In the genomic region with DNA sequence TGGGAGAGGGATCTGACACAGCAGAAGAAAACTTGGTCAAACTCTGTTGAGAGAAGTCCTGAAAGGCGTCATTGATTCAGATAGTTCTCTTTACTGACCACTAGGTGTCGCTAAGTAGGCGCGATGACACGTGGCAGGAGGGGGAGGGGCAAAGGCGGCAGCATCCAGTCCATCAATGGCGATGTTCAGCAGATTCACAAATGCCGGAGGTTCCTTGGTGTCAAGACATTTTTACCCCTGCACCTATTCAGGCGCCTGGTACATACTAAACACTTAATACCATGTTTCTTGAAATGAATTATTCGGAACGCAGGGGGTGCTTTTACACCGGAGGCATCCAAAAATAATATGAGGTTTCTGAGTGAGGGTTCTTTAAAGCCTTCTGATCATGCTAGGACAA, we compare ENCODE assay signal across 1 cellular context.
TF ChIP-seq lines count a peak whose summit lies in the region.

No MANE protein-coding gene starts in this region.

TF ChIP-seq in GM12878, 131 proteins besides CTCF, POLR2A, EP300 and RAD21 (continued from another document):
- TF ChIP-seq, protein P1, sequence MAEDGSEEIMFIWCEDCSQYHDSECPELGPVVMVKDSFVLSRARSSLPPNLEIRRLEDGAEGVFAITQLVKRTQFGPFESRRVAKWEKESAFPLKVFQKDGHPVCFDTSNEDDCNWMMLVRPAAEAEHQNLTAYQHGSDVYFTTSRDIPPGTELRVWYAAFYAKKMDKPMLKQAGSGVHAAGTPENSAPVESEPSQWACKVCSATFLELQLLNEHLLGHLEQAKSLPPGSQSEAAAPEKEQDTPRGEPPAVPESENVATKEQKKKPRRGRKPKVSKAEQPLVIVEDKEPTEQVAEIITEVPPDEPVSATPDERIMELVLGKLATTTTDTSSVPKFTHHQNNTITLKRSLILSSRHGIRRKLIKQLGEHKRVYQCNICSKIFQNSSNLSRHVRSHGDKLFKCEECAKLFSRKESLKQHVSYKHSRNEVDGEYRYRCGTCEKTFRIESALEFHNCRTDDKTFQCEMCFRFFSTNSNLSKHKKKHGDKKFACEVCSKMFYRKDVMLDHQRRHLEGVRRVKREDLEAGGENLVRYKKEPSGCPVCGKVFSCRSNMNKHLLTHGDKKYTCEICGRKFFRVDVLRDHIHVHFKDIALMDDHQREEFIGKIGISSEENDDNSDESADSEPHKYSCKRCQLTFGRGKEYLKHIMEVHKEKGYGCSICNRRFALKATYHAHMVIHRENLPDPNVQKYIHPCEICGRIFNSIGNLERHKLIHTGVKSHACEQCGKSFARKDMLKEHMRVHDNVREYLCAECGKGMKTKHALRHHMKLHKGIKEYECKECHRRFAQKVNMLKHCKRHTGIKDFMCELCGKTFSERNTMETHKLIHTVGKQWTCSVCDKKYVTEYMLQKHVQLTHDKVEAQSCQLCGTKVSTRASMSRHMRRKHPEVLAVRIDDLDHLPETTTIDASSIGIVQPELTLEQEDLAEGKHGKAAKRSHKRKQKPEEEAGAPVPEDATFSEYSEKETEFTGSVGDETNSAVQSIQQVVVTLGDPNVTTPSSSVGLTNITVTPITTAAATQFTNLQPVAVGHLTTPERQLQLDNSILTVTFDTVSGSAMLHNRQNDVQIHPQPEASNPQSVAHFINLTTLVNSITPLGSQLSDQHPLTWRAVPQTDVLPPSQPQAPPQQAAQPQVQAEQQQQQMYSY (CRISPR knock-in tag; IDR thresholded peaks at IDR 0.05) = no peak
- TF ChIP-seq TCF3 (IDR thresholded peaks at IDR 0.05; ENCODE audit: borderline replicate concordance, insufficient read depth, low read depth, low read length) = 0 out of 2 replicates have a peak, but pooled peaks have one; percentile 31
- TF ChIP-seq CBX5 (IDR thresholded peaks at IDR 0.05; ENCODE audit: low read depth) = 0 out of 2 replicates have a peak, but pooled peaks have one; percentile 84
- peak in 1 of 2 experiments; percentile 47; a peak in 1 of 4 replicates for TF ChIP-seq SRF (IDR thresholded peaks at IDR 0.05; ENCODE audit: low read depth in 2 of 2, low read length in 2 of 2)
- TF ChIP-seq, protein P2, sequence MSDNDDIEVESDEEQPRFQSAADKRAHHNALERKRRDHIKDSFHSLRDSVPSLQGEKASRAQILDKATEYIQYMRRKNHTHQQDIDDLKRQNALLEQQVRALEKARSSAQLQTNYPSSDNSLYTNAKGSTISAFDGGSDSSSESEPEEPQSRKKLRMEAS (IDR thresholded peaks at IDR 0.05; ENCODE audit: low read depth, low read length) = peak; percentile 97
- peak; percentile 64 to 72; a peak in 3 of 4 replicates for TF ChIP-seq BHLHE40 (IDR thresholded peaks at IDR 0.05; ENCODE audit: borderline replicate concordance in 1 of 2, low read depth in 2 of 2, low read length in 1 of 2)
- TF ChIP-seq CBX3 (IDR thresholded peaks at IDR 0.05; ENCODE audit: borderline replicate concordance, low read depth) = no peak
- peak; percentile 94 for TF ChIP-seq ZNF687 (IDR thresholded peaks at IDR 0.05)
- TF ChIP-seq ATF7 (IDR thresholded peaks at IDR 0.05; ENCODE audit: low read depth) = peak; percentile 80
- TF ChIP-seq, protein P3, sequence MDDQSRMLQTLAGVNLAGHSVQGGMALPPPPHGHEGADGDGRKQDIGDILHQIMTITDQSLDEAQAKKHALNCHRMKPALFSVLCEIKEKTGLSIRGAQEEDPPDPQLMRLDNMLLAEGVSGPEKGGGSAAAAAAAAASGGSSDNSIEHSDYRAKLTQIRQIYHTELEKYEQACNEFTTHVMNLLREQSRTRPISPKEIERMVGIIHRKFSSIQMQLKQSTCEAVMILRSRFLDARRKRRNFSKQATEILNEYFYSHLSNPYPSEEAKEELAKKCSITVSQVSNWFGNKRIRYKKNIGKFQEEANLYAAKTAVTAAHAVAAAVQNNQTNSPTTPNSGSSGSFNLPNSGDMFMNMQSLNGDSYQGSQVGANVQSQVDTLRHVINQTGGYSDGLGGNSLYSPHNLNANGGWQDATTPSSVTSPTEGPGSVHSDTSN (IDR thresholded peaks at IDR 0.05; ENCODE audit: insufficient replicate concordance, low read depth, low read length) = peak; percentile 42
- TF ChIP-seq TAF1 (IDR thresholded peaks at IDR 0.05; ENCODE audit: borderline replicate concordance, low read depth, low read length) = peak; percentile 86
- TF ChIP-seq USF1 (IDR thresholded peaks at IDR 0.05; ENCODE audit: borderline replicate concordance, extremely low read length, insufficient read depth, low read depth, low read length) = peak; percentile 83
- 0 out of 2 replicates have a peak, but pooled peaks have one; percentile 14 for TF ChIP-seq CBFB (IDR thresholded peaks at IDR 0.05; ENCODE audit: low read depth)
- no peak for TF ChIP-seq MEF2B (IDR thresholded peaks at IDR 0.05; ENCODE audit: partially characterized antibody, poor library complexity, severe bottlenecking)
- no peak for TF ChIP-seq HDAC6 (IDR thresholded peaks at IDR 0.05; ENCODE audit: unreplicated experiment)
- TF ChIP-seq KDM1A (IDR thresholded peaks at IDR 0.05; ENCODE audit: borderline replicate concordance) = no peak
- TF ChIP-seq PAX5 (IDR thresholded peaks at IDR 0.05; ENCODE audit: borderline replicate concordance, low read depth, low read length) = peak; percentile 28; the same call in 1 of the 2 replicates
- peak; percentile 80 for TF ChIP-seq NBN (IDR thresholded peaks at IDR 0.05)
- TF ChIP-seq CREM (IDR thresholded peaks at IDR 0.05; ENCODE audit: low read depth) = peak; percentile 92
- peak; percentile 51; the same call in 1 of the 2 replicates for TF ChIP-seq GATAD2B (conservative IDR thresholded peaks at IDR 0.05; ENCODE audit: low read depth)
- no peak for TF ChIP-seq STAT3 (IDR thresholded peaks at IDR 0.05; ENCODE audit: low read depth, low read length)
- peak; percentile 84 for TF ChIP-seq RAD51 (IDR thresholded peaks at IDR 0.05)
- no peak for TF ChIP-seq STAT1 (conservative IDR thresholded peaks at IDR 0.05)
- TF ChIP-seq SMC3 (IDR thresholded peaks at IDR 0.05; ENCODE audit: borderline replicate concordance, low read length) = peak; percentile 94
- TF ChIP-seq HDAC2 (IDR thresholded peaks at IDR 0.05) = no peak
- TF ChIP-seq, protein P4, sequence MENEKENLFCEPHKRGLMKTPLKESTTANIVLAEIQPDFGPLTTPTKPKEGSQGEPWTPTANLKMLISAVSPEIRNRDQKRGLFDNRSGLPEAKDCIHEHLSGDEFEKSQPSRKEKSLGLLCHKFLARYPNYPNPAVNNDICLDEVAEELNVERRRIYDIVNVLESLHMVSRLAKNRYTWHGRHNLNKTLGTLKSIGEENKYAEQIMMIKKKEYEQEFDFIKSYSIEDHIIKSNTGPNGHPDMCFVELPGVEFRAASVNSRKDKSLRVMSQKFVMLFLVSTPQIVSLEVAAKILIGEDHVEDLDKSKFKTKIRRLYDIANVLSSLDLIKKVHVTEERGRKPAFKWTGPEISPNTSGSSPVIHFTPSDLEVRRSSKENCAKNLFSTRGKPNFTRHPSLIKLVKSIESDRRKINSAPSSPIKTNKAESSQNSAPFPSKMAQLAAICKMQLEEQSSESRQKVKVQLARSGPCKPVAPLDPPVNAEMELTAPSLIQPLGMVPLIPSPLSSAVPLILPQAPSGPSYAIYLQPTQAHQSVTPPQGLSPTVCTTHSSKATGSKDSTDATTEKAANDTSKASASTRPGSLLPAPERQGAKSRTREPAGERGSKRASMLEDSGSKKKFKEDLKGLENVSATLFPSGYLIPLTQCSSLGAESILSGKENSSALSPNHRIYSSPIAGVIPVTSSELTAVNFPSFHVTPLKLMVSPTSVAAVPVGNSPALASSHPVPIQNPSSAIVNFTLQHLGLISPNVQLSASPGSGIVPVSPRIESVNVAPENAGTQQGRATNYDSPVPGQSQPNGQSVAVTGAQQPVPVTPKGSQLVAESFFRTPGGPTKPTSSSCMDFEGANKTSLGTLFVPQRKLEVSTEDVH (IDR thresholded peaks at IDR 0.05; ENCODE audit: low read depth, partially characterized antibody) = no peak
